10 cellular contexts compared by ENCODE assay signal in genomic region chr3:114307222-114307840, GRCh38. TPM values are rescaled to one million over a fixed set of nuclear protein-coding genes. Genes with fewer than 3 reads are reported as not detected.
DNase-seq lines count a peak whose midpoint lies in the region; ATAC-seq and TF ChIP-seq lines count a peak whose summit lies in the region.
"Had no signal": no experiment of that assay in that cellular context is flagged by ENCODE, and none has a peak within 500 bp of the region (broad histone marks: within the 10 kb centered on the region; RNA-seq: fewer than 3 reads in every experiment).

No MANE protein-coding gene starts in this region.

- peak overlapping the region; percentile 13 to 97 (median 86) for H3K27ac Mint-ChIP-seq in IgD-negative memory B cell

- WGBS in prostate gland, result 86% methylated on average over 8 of the region's 8 CpGs
- 76 to 90% methylated on average over 7 of the region's 8 CpGs for WGBS in gastroesophageal sphincter (ENCODE audit: low coverage in 1 of 2), 2 donors

- peaks cover 5% of the 10 kb centered on the region for H3K36me3 Mint-ChIP-seq in IgD-negative memory B cell

- no peaks in the 10 kb centered on the region for H3K27me3 ChIP-seq in prostate gland (replicated peaks; ENCODE audit: insufficient read depth)
- H3K27me3 ChIP-seq in gastroesophageal sphincter, result no peaks in the 10 kb centered on the region

- ATAC-seq in GM18907 (IDR thresholded peaks at IDR 0.05; ENCODE audit: unreplicated experiment) (peak; percentile 51), GM21529 (IDR thresholded peaks at IDR 0.05; ENCODE audit: unreplicated experiment) (peak; percentile 42), gastroesophageal sphincter (no peak)

- no peak for TF ChIP-seq EP300 in gastroesophageal sphincter (IDR thresholded peaks at IDR 0.05)

- TF ChIP-seq POLR2A in prostate gland (IDR thresholded peaks at IDR 0.05) (no peak), gastroesophageal sphincter (IDR thresholded peaks at IDR 0.05) (no peak)

- peak; percentile 35 for DNase-seq in germinal center (ENCODE audit: low spot score)
- DNase-seq in prostate gland (ENCODE audit: low spot score), result no peak
- no peak for DNase-seq in C1 segment of cervical spinal cord (lab: John Stamatoyannopoulos, UW)
- DNase-seq: H7, NCI-H446 treated with DMSO at 0.1 percent for 48 hours had no signal

- H3K4me3 ChIP-seq in prostate gland, result no peak overlapping the region
- no peak overlapping the region for H3K4me3 ChIP-seq in gastroesophageal sphincter

- intact Hi-C loops in prostate gland (cut with DNase I), result no loop called here

- H3K9me3 ChIP-seq in prostate gland (no peaks in the 10 kb centered on the region), gastroesophageal sphincter (no peaks in the 10 kb centered on the region)

- H3K27me3 Mint-ChIP-seq in IgD-negative memory B cell, result no peaks in the 10 kb centered on the region

- H3K27ac ChIP-seq in prostate gland (no peak overlapping the region), gastroesophageal sphincter (no peak overlapping the region)

- H3K4me3 Mint-ChIP-seq in IgD-negative memory B cell, result peak overlapping the region; percentile 36 to 93 (median 66)

- H3K36me3 ChIP-seq in prostate gland (no peaks in the 10 kb centered on the region), gastroesophageal sphincter (no peaks in the 10 kb centered on the region)

- H3K4me1 Mint-ChIP-seq in IgD-negative memory B cell, result peaks cover 30 to 40% (median 40%) of the 10 kb centered on the region in 3 donors

- H3K4me1 ChIP-seq in prostate gland (replicated peaks) (no peaks in the 10 kb centered on the region), gastroesophageal sphincter (no peaks in the 10 kb centered on the region)

- TF ChIP-seq CTCF in prostate gland (IDR thresholded peaks at IDR 0.05), result no peak
- TF ChIP-seq CTCF in gastroesophageal sphincter (IDR thresholded peaks at IDR 0.05), result no peak

- H3K9me3 Mint-ChIP-seq in IgD-negative memory B cell, result no peaks in the 10 kb centered on the region

RNA-seq across cellular contexts. Expression of gene TIGIT, which starts 13.5 kb away (rescaled TPM):
- 0.86 TPM for polyA plus RNA-seq in IgD-negative memory B cell
- total RNA-seq in prostate gland (under 1 TPM in 1 of 2 donors, not detected in 1; 0.40 TPM), gastroesophageal sphincter (1 to 10 TPM in 1 of 4 donors, under 1 TPM in 2, not detected in 1; 0.08 to 1.1 (median 0.27) TPM)
- total RNA-seq: H7, osteocyte had no signal
